Comparison of ENCODE assay signal across 25 cellular contexts in genomic region chr2:198452327-198452726, GRCh38.
DNase-seq lines count a peak whose midpoint lies in the region; ATAC-seq, FAIRE-seq and TF ChIP-seq lines count a peak whose summit lies in the region.
"Had no signal": no experiment of that assay in that cellular context is flagged by ENCODE, and none has a peak within 500 bp of the region (broad histone marks: within the 10 kb centered on the region; RNA-seq: fewer than 3 reads in every experiment).

No MANE protein-coding gene starts in this region.

- TF ChIP-seq RAD21 in GM12878 (IDR thresholded peaks at IDR 0.05; ENCODE audit: insufficient read depth, low read depth, low read length): no peak

- DNase-seq in GM12878 (ENCODE audit: low read depth, low spot score) (no peak), SKM-1 treated with dmso at 0.1 percent for 144 hours (lab: John Stamatoyannopoulos, UW; ENCODE audit: unreplicated experiment) (no peak), NCI-H2081 treated with DMSO at 0.1 percent for 48 hours (lab: John Stamatoyannopoulos, UW) (no peak)
- DNase-seq in activated T-helper 2 cell treated with anti-CD3 and anti-CD28 coated beads, Interferon-gamma antibody, Interleukin-2, Interleukin-4, amounts not matched to agents 10 μg/mL and 5 μg/mL and 100 μg/mL, durations not matched to agents 14 hours and 24 hours and 36 hours (ENCODE audit: low spot score): no peak
- DNase-seq: activated CD4-positive, alpha-beta T cell treated with anti-CD3 and anti-CD28 coated beads, Interleukin-2, amount 50 U/mL, for 1 hour; CD8-positive, alpha-beta T cell; cortex of kidney; immature natural killer cell; left ventricle myocardium inferior; midbrain; NCI-H1417; NCI-H524 treated with DMSO at 0.1 percent for 48 hours; pancreas; right cardiac atrium; stimulated activated CD4-positive, alpha-beta T cell treated with anti-CD3 and anti-CD28 coated beads, Interleukin-12 subunit alpha, Interleukin-12 subunit beta, amount 100 ng/mL, for 4 hours; T-helper 1 cell had no signal

- no peak for FAIRE-seq in GM12878 (lab: Jason Lieb, UNC)
- FAIRE-seq: GM19239, pancreas had no signal

- no peak overlapping the region for H3K4me2 ChIP-seq in GM12878 (ENCODE audit: control insufficient read depth, insufficient read depth)

- H3K4me1 Mint-ChIP-seq in activated T-helper 2 cell treated with anti-CD3 and anti-CD28 coated beads, Interferon-gamma antibody, Interleukin-2, Interleukin-4, amounts not matched to agents 10 μg/mL and 5 μg/mL and 100 μg/mL, durations not matched to agents 14 hours and 24 hours and 36 hours (ENCODE audit: low read depth): no peaks in the 10 kb centered on the region
- H3K4me1 Mint-ChIP-seq: immature natural killer cell had no signal

- no peak overlapping the region for H3K27ac ChIP-seq in GM12878 (ENCODE audit: control insufficient read depth, insufficient read depth)
- H3K27ac ChIP-seq: breast epithelium, HL-60, left ventricle myocardium inferior, pancreas had no signal

- CTCF ChIA-PET in GM12878 (lab: Yijun Ruan, JAX): no interaction called here

- no peak overlapping the region for H3K27ac Mint-ChIP-seq in activated T-helper 2 cell treated with anti-CD3 and anti-CD28 coated beads, Interferon-gamma antibody, Interleukin-2, Interleukin-4, amounts not matched to agents 10 μg/mL and 5 μg/mL and 100 μg/mL, durations not matched to agents 14 hours and 24 hours and 36 hours
- H3K27ac Mint-ChIP-seq: CD8-positive, alpha-beta T cell; immature natural killer cell; natural killer cell treated with Interleukin-12 subunit alpha and Interleukin-12 subunit beta and Interleukin-15 and Interleukin-18, amount 100 ng/mL, for 72 hours; type B pancreatic cell had no signal

- H3K9me3 Mint-ChIP-seq in activated T-helper 2 cell treated with anti-CD3 and anti-CD28 coated beads, Interferon-gamma antibody, Interleukin-2, Interleukin-4, amounts not matched to agents 10 μg/mL and 5 μg/mL and 100 μg/mL, durations not matched to agents 14 hours and 24 hours and 36 hours: no peaks in the 10 kb centered on the region
- H3K9me3 Mint-ChIP-seq: CD8-positive, alpha-beta T cell; type B pancreatic cell had no signal

- no peak overlapping the region for H2AFZ ChIP-seq in GM12878 (ENCODE audit: control insufficient read depth, low read depth, low read length)

- TF ChIP-seq EP300 in GM12878 (IDR thresholded peaks at IDR 0.05; ENCODE audit: borderline replicate concordance in 1 of 2, control insufficient read depth in 1 of 2, low read depth in 2 of 2, low read length in 2 of 2): no peak

- H3K9me3 ChIP-seq in GM12878 (replicated peaks; ENCODE audit: control insufficient read depth, insufficient read depth, low read length): no peaks in the 10 kb centered on the region
- H3K9me3 ChIP-seq: breast epithelium, pancreas had no signal

- H3K4me3 Mint-ChIP-seq in activated T-helper 2 cell treated with anti-CD3 and anti-CD28 coated beads, Interferon-gamma antibody, Interleukin-2, Interleukin-4, amounts not matched to agents 10 μg/mL and 5 μg/mL and 100 μg/mL, durations not matched to agents 14 hours and 24 hours and 36 hours (ENCODE audit: low read depth): no peak overlapping the region
- H3K4me3 Mint-ChIP-seq: CD8-positive, alpha-beta T cell; immature natural killer cell; natural killer cell treated with Interleukin-12 subunit alpha and Interleukin-12 subunit beta and Interleukin-15 and Interleukin-18, amount 100 ng/mL, for 72 hours; type B pancreatic cell had no signal

- no peaks in the 10 kb centered on the region for H4K20me1 ChIP-seq in GM12878 (ENCODE audit: control insufficient read depth, insufficient read depth)

- no peaks in the 10 kb centered on the region for H3K36me3 ChIP-seq in GM12878 (ENCODE audit: control insufficient read depth in 2 of 2, insufficient read depth in 2 of 2, low read length in 1 of 2)
- H3K36me3 ChIP-seq: breast epithelium, left ventricle myocardium inferior, pancreas had no signal

- in situ Hi-C loops in GM12878 (cut with MboI): no loop called here

- RAD21 ChIA-PET in GM12878 (lab: Charles Lee; ENCODE audit: unreplicated experiment): no interaction called here

- no TSS peak for BruUV-seq in GM12878 (replicated peaks; lab: Mats Ljungman, UMichigan)

- 0 out of 4 replicates have a peak, but pooled peaks cover 0 to 2% of the 10 kb centered on the region in 2 experiments for H3K27me3 ChIP-seq in GM12878 (replicated peaks in 1 of 2; ENCODE audit: control insufficient read depth in 2 of 2, insufficient read depth in 2 of 2, low read length in 1 of 2)
- H3K27me3 ChIP-seq: breast epithelium, pancreas had no signal

- H3K4me3 ChIP-seq in GM12878: no peak overlapping the region
- H3K4me3 ChIP-seq: breast epithelium, left ventricle myocardium inferior, pancreas had no signal

- no peaks in the 10 kb centered on the region for H3K27me3 Mint-ChIP-seq in activated T-helper 2 cell treated with anti-CD3 and anti-CD28 coated beads, Interferon-gamma antibody, Interleukin-2, Interleukin-4, amounts not matched to agents 10 μg/mL and 5 μg/mL and 100 μg/mL, durations not matched to agents 14 hours and 24 hours and 36 hours (ENCODE audit: low read depth)
- H3K27me3 Mint-ChIP-seq: type B pancreatic cell had no signal

- no peak for TF ChIP-seq POLR2A in GM12878 (IDR thresholded peaks at IDR 0.05; ENCODE audit: low read depth, low read length)

- H3K36me3 Mint-ChIP-seq in activated T-helper 2 cell treated with anti-CD3 and anti-CD28 coated beads, Interferon-gamma antibody, Interleukin-2, Interleukin-4, amounts not matched to agents 10 μg/mL and 5 μg/mL and 100 μg/mL, durations not matched to agents 14 hours and 24 hours and 36 hours (ENCODE audit: low read depth): no peaks in the 10 kb centered on the region
- H3K36me3 Mint-ChIP-seq: CD8-positive, alpha-beta T cell; immature natural killer cell; natural killer cell treated with Interleukin-12 subunit alpha and Interleukin-12 subunit beta and Interleukin-15 and Interleukin-18, amount 100 ng/mL, for 72 hours; type B pancreatic cell had no signal

- no peaks in the 10 kb centered on the region for H3K79me2 ChIP-seq in GM12878 (ENCODE audit: control insufficient read depth, insufficient read depth, low read length)

- SMC1A ChIA-PET in GM12878 (lab: Charles Lee; ENCODE audit: uncharacterized antibody, unreplicated experiment): interaction anchor here (0.7 kb wide), 1 partner anchor 14 kb away, joined by 3 read pairs; no protein-coding TSS in a partner anchor

- intact Hi-C loops in GM12878 (cut with micrococcal nuclease; ENCODE audit: unreplicated experiment): no loop called here
- intact Hi-C loops in activated T-helper 2 cell treated with anti-CD3 and anti-CD28 coated beads, Interferon-gamma antibody, Interleukin-2, Interleukin-4, amounts not matched to agents 10 μg/mL and 5 μg/mL and 100 μg/mL, durations not matched to agents 14 hours and 24 hours and 36 hours (cut with micrococcal nuclease): no loop called here

- H3K9ac ChIP-seq in GM12878 (ENCODE audit: control insufficient read depth, insufficient read depth, low read length): no peak overlapping the region

- TF ChIP-seq CTCF in GM12878 (IDR thresholded peaks at IDR 0.05 in 2 of 3, conservative IDR thresholded peaks at IDR 0.05 in 1 of 3; ENCODE audit: control insufficient read depth in 2 of 3, extremely low read depth in 1 of 3, insufficient read depth in 1 of 3, low read depth in 3 of 3, low read length in 3 of 3): no peak

- POLR2A ChIA-PET in GM12878 (lab: Charles Lee): no interaction called here

- WGBS in GM12878 (ENCODE audit: insufficient coverage, insufficient replicate concordance, low lambda C conversion rate, missing lambda C conversion rate): 0% methylated on average over 1 of the region's 1 CpG

- ATAC-seq in GM18907 (IDR thresholded peaks at IDR 0.05; ENCODE audit: unreplicated experiment) (peak; percentile 79), GM21576 (IDR thresholded peaks at IDR 0.05; ENCODE audit: unreplicated experiment) (peak; percentile 76), HG03280 (IDR thresholded peaks at IDR 0.05; ENCODE audit: unreplicated experiment) (peak; percentile 57), GM12878 (0 out of 3 replicates have a peak, but pooled peaks have one; percentile 35)
- ATAC-seq: CD8-positive, alpha-beta T cell; natural killer cell treated with Interleukin-12 subunit alpha and Interleukin-12 subunit beta and Interleukin-15 and Interleukin-18, amount 100 ng/mL, for 72 hours; pancreas; right cardiac atrium; Right ventricle myocardium inferior had no signal

- no peaks in the 10 kb centered on the region for H3K4me1 ChIP-seq in GM12878 (ENCODE audit: control insufficient read depth, insufficient read depth, low read length)
- H3K4me1 ChIP-seq: breast epithelium, left ventricle myocardium inferior, pancreas had no signal

TF ChIP-seq in GM12878, 131 proteins besides CTCF, POLR2A, EP300 and RAD21:
- TF ChIP-seq ATF3 (IDR thresholded peaks at IDR 0.05; ENCODE audit: borderline replicate concordance, extremely low read depth, low read depth, low read length): no peak
- peak; percentile 60; the same call in 1 of the 2 replicates for TF ChIP-seq SPI1 (IDR thresholded peaks at IDR 0.05; ENCODE audit: borderline replicate concordance, insufficient read depth, low read depth, low read length)
